1 cellular context compared by ENCODE assay signal in the genomic region with DNA sequence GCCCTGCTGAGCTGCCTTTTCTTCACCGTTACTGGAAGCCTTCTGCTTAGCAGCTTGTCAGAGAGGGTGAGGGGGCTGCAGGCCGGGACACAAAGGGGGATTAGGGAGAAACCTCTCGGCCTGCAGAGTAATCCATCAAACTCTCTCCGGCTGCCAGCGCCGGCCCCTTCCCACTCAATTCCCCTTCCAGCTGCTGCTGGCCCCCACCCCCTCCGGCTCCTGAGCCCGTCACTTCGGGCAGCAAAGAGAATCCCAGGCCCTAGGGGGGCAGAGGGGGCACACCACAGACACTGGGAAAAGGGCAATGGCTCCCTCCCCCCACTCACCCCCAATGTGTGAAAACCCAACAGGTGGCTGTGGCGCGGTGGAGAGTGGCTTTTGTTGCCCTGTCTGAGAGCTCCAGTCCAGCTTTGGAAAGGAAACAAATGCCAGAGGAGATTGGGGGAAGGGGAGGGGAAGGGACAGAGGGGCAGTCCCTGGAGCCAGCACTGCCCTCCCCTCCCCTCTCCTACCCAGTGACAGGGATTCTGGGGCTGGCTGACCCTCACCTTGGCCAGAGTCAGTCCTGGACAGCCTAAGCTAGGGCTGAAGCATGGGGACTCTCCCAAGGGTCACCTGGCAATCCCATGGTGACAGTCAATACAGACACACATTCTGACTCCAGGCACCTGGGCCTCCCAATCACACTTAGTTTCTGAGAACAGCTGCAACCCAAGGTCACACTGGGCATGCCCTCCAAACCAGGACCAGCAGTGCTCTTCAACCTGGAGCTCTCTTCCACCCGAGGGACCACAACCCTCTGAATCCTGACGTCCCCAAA.
TF ChIP-seq lines count a peak whose summit lies in the region.

No MANE protein-coding gene starts in this region.

TF ChIP-seq in GM12878, 131 proteins besides CTCF, POLR2A, EP300 and RAD21 (continued from another document):
- TF ChIP-seq TARDBP (IDR thresholded peaks at IDR 0.05; ENCODE audit: borderline replicate concordance) (no peak), NR2F1 (conservative IDR thresholded peaks at IDR 0.05) (peak; percentile 21; the same call in 1 of the 2 replicates), ZNF217 (IDR thresholded peaks at IDR 0.05) (no peak), NFXL1 (IDR thresholded peaks at IDR 0.05; ENCODE audit: borderline replicate concordance) (no peak), GABPA (IDR thresholded peaks at IDR 0.05; ENCODE audit: low read depth) (no peak), MTA3 (IDR thresholded peaks at IDR 0.05; ENCODE audit: borderline replicate concordance, low read length) (no peak), ZBED1 (IDR thresholded peaks at IDR 0.05; ENCODE audit: borderline replicate concordance) (no peak)
- TF ChIP-seq, protein P1, sequence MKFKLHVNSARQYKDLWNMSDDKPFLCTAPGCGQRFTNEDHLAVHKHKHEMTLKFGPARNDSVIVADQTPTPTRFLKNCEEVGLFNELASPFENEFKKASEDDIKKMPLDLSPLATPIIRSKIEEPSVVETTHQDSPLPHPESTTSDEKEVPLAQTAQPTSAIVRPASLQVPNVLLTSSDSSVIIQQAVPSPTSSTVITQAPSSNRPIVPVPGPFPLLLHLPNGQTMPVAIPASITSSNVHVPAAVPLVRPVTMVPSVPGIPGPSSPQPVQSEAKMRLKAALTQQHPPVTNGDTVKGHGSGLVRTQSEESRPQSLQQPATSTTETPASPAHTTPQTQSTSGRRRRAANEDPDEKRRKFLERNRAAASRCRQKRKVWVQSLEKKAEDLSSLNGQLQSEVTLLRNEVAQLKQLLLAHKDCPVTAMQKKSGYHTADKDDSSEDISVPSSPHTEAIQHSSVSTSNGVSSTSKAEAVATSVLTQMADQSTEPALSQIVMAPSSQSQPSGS (IDR thresholded peaks at IDR 0.05; ENCODE audit: low read length), result no peak
- TF ChIP-seq, protein P2, sequence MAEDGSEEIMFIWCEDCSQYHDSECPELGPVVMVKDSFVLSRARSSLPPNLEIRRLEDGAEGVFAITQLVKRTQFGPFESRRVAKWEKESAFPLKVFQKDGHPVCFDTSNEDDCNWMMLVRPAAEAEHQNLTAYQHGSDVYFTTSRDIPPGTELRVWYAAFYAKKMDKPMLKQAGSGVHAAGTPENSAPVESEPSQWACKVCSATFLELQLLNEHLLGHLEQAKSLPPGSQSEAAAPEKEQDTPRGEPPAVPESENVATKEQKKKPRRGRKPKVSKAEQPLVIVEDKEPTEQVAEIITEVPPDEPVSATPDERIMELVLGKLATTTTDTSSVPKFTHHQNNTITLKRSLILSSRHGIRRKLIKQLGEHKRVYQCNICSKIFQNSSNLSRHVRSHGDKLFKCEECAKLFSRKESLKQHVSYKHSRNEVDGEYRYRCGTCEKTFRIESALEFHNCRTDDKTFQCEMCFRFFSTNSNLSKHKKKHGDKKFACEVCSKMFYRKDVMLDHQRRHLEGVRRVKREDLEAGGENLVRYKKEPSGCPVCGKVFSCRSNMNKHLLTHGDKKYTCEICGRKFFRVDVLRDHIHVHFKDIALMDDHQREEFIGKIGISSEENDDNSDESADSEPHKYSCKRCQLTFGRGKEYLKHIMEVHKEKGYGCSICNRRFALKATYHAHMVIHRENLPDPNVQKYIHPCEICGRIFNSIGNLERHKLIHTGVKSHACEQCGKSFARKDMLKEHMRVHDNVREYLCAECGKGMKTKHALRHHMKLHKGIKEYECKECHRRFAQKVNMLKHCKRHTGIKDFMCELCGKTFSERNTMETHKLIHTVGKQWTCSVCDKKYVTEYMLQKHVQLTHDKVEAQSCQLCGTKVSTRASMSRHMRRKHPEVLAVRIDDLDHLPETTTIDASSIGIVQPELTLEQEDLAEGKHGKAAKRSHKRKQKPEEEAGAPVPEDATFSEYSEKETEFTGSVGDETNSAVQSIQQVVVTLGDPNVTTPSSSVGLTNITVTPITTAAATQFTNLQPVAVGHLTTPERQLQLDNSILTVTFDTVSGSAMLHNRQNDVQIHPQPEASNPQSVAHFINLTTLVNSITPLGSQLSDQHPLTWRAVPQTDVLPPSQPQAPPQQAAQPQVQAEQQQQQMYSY (CRISPR knock-in tag; IDR thresholded peaks at IDR 0.05), result no peak
